ENCODE assay signal across 8 cellular contexts in the genomic region with DNA sequence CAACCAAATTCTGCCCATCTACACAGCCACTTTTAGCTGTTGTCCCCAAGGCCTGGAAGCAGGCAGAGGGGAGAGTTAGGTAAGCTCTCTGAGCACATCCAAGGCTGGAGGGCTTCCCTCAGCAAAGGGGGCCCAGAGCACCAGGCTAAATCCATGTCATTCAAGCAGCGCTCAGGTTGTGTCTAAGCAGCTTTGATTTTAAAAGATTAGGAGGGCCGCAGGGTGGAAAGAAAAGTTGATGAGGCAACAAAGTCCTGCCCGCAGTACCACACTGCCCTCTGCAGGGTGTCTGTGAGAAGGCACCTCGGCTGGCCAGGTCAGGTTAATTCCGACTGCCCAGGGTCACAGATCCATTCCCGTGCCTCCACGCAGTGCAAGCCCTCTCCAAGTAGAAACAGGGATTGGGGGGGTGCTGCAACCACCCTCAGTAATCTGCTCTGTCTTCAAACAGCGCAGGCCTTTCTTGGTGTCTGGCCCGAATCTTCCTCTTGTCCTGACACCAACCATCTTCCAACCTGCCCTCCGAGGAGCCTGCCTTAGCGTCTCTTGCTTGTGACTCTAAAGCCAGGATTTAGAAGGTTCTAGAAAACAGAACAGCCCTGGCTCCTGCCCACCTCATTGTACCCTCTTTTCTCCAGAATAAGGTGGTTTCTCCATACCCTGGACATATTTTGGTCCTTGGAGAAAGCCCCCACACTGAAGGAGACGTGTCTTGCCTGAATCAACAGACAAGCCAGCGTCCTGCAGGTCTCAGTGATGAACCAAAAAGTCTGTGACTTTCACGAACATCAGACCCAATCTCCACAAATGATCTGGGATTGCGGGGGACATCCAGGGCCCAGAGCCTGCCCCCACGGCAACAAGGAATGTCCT.
DNase-seq lines count a peak whose midpoint lies in the region; ATAC-seq and TF ChIP-seq lines count a peak whose summit lies in the region.

No MANE protein-coding gene starts in this region.

- no peaks in the 10 kb centered on the region for H3K36me3 Mint-ChIP-seq in activated CD8-positive, alpha-beta T cell treated with anti-CD3 and anti-CD28 coated beads for 36 hours (ENCODE audit: low read depth)

- peaks cover 4% of the 10 kb centered on the region for H3K4me1 Mint-ChIP-seq in activated CD8-positive, alpha-beta T cell treated with anti-CD3 and anti-CD28 coated beads for 36 hours (ENCODE audit: low read depth)

- peak; percentile 37 for DNase-seq in DMS79 (lab: John Stamatoyannopoulos, UW)
- peak; percentile 97 for DNase-seq in NCI-H82 treated with DMSO at 0.1 percent for 48 hours (lab: John Stamatoyannopoulos, UW; ENCODE audit: unreplicated experiment)
- peak; percentile 84 for DNase-seq in activated CD8-positive, alpha-beta T cell treated with anti-CD3 and anti-CD28 coated beads for 36 hours
- peak; percentile 61 for DNase-seq in effector CD4-positive, alpha-beta T cell
- peak; percentile 69 to 70 for DNase-seq in lung microvascular endothelial cell (ENCODE audit: low read depth in 2 of 2)
- DNase-seq in stimulated activated CD4-positive, alpha-beta T cell treated with anti-CD3 and anti-CD28 coated beads, TNF-alpha, amount 100 ng/mL, for 4 hours (ENCODE audit: low read depth in 3 of 3), result peak; percentile 17 to 48 (median 46)

- CTCF ChIA-PET in activated CD8-positive, alpha-beta T cell treated with anti-CD3 and anti-CD28 coated beads for 36 hours (lab: Charles Lee), result interaction anchor here (0.6 to 2.7 kb wide), 57 partner anchors 9 to 1047 kb away, joined by 3 to 40 read pairs (median 4); no protein-coding TSS in a partner anchor

- POLR2A ChIA-PET in activated CD8-positive, alpha-beta T cell treated with anti-CD3 and anti-CD28 coated beads for 36 hours (lab: Charles Lee), result no interaction called here

- ATAC-seq in HG03159 (IDR thresholded peaks at IDR 0.05; ENCODE audit: unreplicated experiment) (peak; percentile 72), HG03469 (IDR thresholded peaks at IDR 0.05; ENCODE audit: unreplicated experiment) (no peak)
- ATAC-seq in activated CD8-positive, alpha-beta T cell treated with anti-CD3 and anti-CD28 coated beads for 36 hours, result peak; percentile 90

- no peaks in the 10 kb centered on the region for H3K9me3 Mint-ChIP-seq in activated CD8-positive, alpha-beta T cell treated with anti-CD3 and anti-CD28 coated beads for 36 hours

- no peaks in the 10 kb centered on the region for H3K27me3 Mint-ChIP-seq in activated CD8-positive, alpha-beta T cell treated with anti-CD3 and anti-CD28 coated beads for 36 hours

- no peak overlapping the region for H3K4me3 Mint-ChIP-seq in activated CD8-positive, alpha-beta T cell treated with anti-CD3 and anti-CD28 coated beads for 36 hours

- no peak overlapping the region for H3K27ac Mint-ChIP-seq in activated CD8-positive, alpha-beta T cell treated with anti-CD3 and anti-CD28 coated beads for 36 hours

- intact Hi-C loops in activated CD8-positive, alpha-beta T cell treated with anti-CD3 and anti-CD28 coated beads for 36 hours (cut with micrococcal nuclease), result loop anchor here (5.0 kb wide), 2 partner anchors 201 to 1031 kb away; no protein-coding TSS in a partner anchor

- TF ChIP-seq CTCF in activated CD8-positive, alpha-beta T cell treated with anti-CD3 and anti-CD28 coated beads for 36 hours (IDR thresholded peaks at IDR 0.05), result peak; percentile 87

Comparison
In these comparisons a context has a peak if more than half of its experiments do, and no peak if none do; other contexts are left out.
1. DNase-seq: peak in every context shown above with its lines; median percentile 97 in NCI-H82 treated with DMSO at 0.1 percent for 48 hours; 84 in activated CD8-positive, alpha-beta T cell treated with anti-CD3 and anti-CD28 coated beads for 36 hours; 70 in lung microvascular endothelial cell; 61 in effector CD4-positive, alpha-beta T cell; 46 in stimulated activated CD4-positive, alpha-beta T cell treated with anti-CD3 and anti-CD28 coated beads, TNF-alpha, amount 100 ng/mL, for 4 hours; 37 in DMS79.